10 cellular contexts compared by ENCODE assay signal in the genomic region with DNA sequence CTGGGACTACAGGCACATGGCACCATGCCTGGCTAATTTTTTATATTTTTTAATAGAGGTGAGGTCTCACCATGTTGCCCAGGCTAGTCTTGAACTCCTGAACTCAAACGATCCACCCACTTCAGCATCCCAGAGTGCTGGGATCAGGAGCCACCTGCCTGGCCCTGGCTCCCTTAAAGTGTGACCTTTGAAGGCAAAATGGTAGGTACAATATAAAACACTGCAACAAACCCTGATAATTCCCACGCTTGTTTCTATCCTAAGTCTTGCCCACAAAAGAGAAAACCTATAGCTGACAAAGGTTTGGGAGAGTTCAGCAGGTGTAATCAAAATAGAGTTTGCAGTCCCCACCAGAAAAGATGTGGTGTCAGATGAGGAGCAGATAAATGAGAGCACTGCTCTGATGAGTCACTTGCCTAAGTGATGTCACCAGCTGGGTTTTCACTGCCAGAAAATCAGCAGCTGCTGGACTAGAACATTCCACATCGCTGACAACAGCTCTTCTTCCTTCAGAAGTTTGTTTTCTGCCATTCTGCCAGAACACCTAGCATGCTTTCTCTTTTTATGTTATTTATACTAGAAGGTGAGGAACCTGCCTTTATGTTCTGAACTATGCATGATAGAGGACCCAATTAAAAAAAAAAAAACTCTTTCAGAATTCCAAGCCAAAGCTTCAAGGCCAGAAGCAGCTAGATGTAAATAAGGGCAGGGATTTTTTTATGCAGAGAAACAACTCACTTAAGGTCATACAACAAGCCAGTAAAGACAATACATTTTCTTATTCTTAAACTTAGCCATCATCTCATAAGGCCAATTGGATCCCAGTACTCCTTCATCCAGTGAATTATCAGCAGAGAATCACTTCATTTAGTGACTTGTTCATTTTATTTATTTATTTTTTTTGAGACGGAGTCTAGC. TPM values are rescaled to one million over a fixed set of nuclear protein-coding genes. Genes with fewer than 3 reads are reported as not detected.
A peak's percentile ranks its signal among the peaks of the same experiment; 100 is the strongest.
DNase-seq lines count a peak whose midpoint lies in the region; ATAC-seq and TF ChIP-seq lines count a peak whose summit lies in the region.
"Had no signal": no experiment of that assay in that cellular context is flagged by ENCODE, and none has a peak within 500 bp of the region (broad histone marks: within the 10 kb centered on the region; RNA-seq: fewer than 3 reads in every experiment).

No MANE protein-coding gene starts in this region.

- H3K27ac ChIP-seq in ACC112 (ENCODE audit: low read depth, low read length) (peak overlapping the region; percentile 57), esophagus squamous epithelium (peak overlapping the region in 1 of 4 donors; percentile 6)
- H3K27ac ChIP-seq: parathyroid adenoma had no signal

- no peaks in the 10 kb centered on the region for H3K27me3 ChIP-seq in ACC112 (ENCODE audit: insufficient read depth, low read length)
- H3K27me3 ChIP-seq in esophagus squamous epithelium = no peaks in the 10 kb centered on the region

- H3K4me3 Mint-ChIP-seq in activated T-helper 17 cell treated with anti-CD3 and anti-CD28 coated beads, Interleukin-2, amount 50 U/mL, for 72 hours = peak overlapping the region; percentile 35

- H3K36me3 Mint-ChIP-seq in activated T-helper 17 cell treated with anti-CD3 and anti-CD28 coated beads, Interleukin-2, amount 50 U/mL, for 72 hours (ENCODE audit: low read depth) = no peaks in the 10 kb centered on the region

- H3K27me3 Mint-ChIP-seq in activated T-helper 17 cell treated with anti-CD3 and anti-CD28 coated beads, Interleukin-2, amount 50 U/mL, for 72 hours = no peaks in the 10 kb centered on the region

- H3K79me2 ChIP-seq in ACC112 (ENCODE audit: control insufficient read depth, insufficient read depth, low read length, unreplicated experiment) = no peaks in the 10 kb centered on the region

- intact Hi-C loops in esophagus squamous epithelium (cut with DNase I) = no loop called here

- no peaks in the 10 kb centered on the region for H3K9me3 Mint-ChIP-seq in activated T-helper 17 cell treated with anti-CD3 and anti-CD28 coated beads, Interleukin-2, amount 50 U/mL, for 72 hours

- TF ChIP-seq POLR2A in esophagus squamous epithelium (IDR thresholded peaks at IDR 0.05) = no peak

- peak; percentile 96 for ATAC-seq in activated T-helper 17 cell treated with anti-CD3 and anti-CD28 coated beads, Interleukin-2, amount 50 U/mL, for 72 hours (replicated peaks)
- ATAC-seq in GM18520 (IDR thresholded peaks at IDR 0.05; ENCODE audit: unreplicated experiment) = no peak

- H3K36me3 ChIP-seq in ACC112 (ENCODE audit: insufficient read depth, low read length) (no peaks in the 10 kb centered on the region), esophagus squamous epithelium (no peaks in the 10 kb centered on the region)

- WGBS in esophagus squamous epithelium, 2 donors = 56 to 67% methylated on average over 4 of the region's 4 CpGs

- peak; percentile 89 for DNase-seq in HCEC 1CT
- peak; percentile 96 for DNase-seq in iris pigment epithelial cell (ENCODE audit: low read depth)
- no peak for DNase-seq in SKM-1 (lab: John Stamatoyannopoulos, UW; ENCODE audit: unreplicated experiment)
- DNase-seq in cerebellar cortex (ENCODE audit: low spot score) = no peak
- DNase-seq in esophagus squamous epithelium (lab: John Stamatoyannopoulos, UW) = no peak
- DNase-seq: NCI-H1048 had no signal

- H3K4me1 ChIP-seq in ACC112 (ENCODE audit: control insufficient read depth, insufficient read depth, low read length, unreplicated experiment) (peaks cover 18% of the 10 kb centered on the region), esophagus squamous epithelium (peaks cover 0 to 9% (median 0%) of the 10 kb centered on the region in 3 donors)
- H3K4me1 ChIP-seq: parathyroid adenoma had no signal

- H3K9me3 ChIP-seq in esophagus squamous epithelium = no peaks in the 10 kb centered on the region

- TF ChIP-seq CTCF in esophagus squamous epithelium (IDR thresholded peaks at IDR 0.05) = no peak

- H3K27ac Mint-ChIP-seq in activated T-helper 17 cell treated with anti-CD3 and anti-CD28 coated beads, Interleukin-2, amount 50 U/mL, for 72 hours = peak overlapping the region; percentile 58

- H3K4me3 ChIP-seq in ACC112 (ENCODE audit: low read depth, low read length) (0 out of 2 replicates have a peak overlapping the region, but pooled peaks have one; percentile 26), esophagus squamous epithelium (no peak overlapping the region)

- H3K4me1 Mint-ChIP-seq in activated T-helper 17 cell treated with anti-CD3 and anti-CD28 coated beads, Interleukin-2, amount 50 U/mL, for 72 hours = peaks cover 7% of the 10 kb centered on the region

- H2AFZ ChIP-seq in ACC112 (ENCODE audit: low read length, unreplicated experiment) = peak overlapping the region; percentile 1
- H2AFZ ChIP-seq: parathyroid adenoma had no signal

RNA-seq across cellular contexts. Expression of gene PURB, which starts 18.0 kb away (rescaled TPM):
- 10 to 100 TPM; 22.5 to 24.5 TPM for total RNA-seq in activated T-helper 17 cell treated with anti-CD3 and anti-CD28 coated beads, Interleukin-2, amount 50 U/mL, for 72 hours
- 10 to 100 TPM; 16.4 to 27.7 (median 21.5) TPM for total RNA-seq in esophagus squamous epithelium

RNA-seq across cellular contexts. Expression of gene H2AZ2, which starts 19.4 kb away (rescaled TPM):
- 100 to 1,000 TPM; 156 to 157 TPM for total RNA-seq in activated T-helper 17 cell treated with anti-CD3 and anti-CD28 coated beads, Interleukin-2, amount 50 U/mL, for 72 hours
- total RNA-seq in esophagus squamous epithelium = 100 to 1,000 TPM in 2 of 4 donors, 10 to 100 TPM in 2; 65.2 to 124 (median 99.8) TPM

Comparison
In these comparisons a context has a peak if more than half of its experiments do, and no peak if none do; other contexts are left out.
1. DNase-seq: peak in HCEC 1CT (single experiment) and iris pigment epithelial cell (single experiment); none in SKM-1 (single experiment), cerebellar cortex (single experiment) and esophagus squamous epithelium (single experiment).